In genomic region chr5:163434410-163434866, GRCh38 we compare ENCODE assay signal across 1 cellular context.
TF ChIP-seq lines count a peak whose summit lies in the region.

No MANE protein-coding gene starts in this region.

TF ChIP-seq in K562, 482 proteins besides CTCF, POLR2A, EP300 and RAD21 (continued from another document and continues in another):
- TF ChIP-seq PRDM10 (IDR thresholded peaks at IDR 0.05; ENCODE audit: partially characterized antibody) (no peak), HDAC1 (IDR thresholded peaks at IDR 0.05) (0 out of 4 replicates have a peak, but pooled peaks of 1 of the 2 experiments have one; percentile 50), ATF4 (CRISPR knock-in tag; IDR thresholded peaks at IDR 0.05) (0 out of 2 replicates have a peak, but pooled peaks have one; percentile 14), CXXC5 (CRISPR knock-in tag; IDR thresholded peaks at IDR 0.05) (peak; percentile 59; the same call in 1 of the 2 replicates), MTA2 (IDR thresholded peaks at IDR 0.05; ENCODE audit: low read depth) (peak; percentile 16; the same call in 1 of the 2 replicates), ZNF699 (CRISPR knock-in tag; IDR thresholded peaks at IDR 0.05; ENCODE audit: insufficient replicate concordance) (no peak), ZNF639 (CRISPR knock-in tag; conservative IDR thresholded peaks at IDR 0.05 in 1 of 2, IDR thresholded peaks at IDR 0.05 in 1 of 2) (peak in 1 of 2 experiments; percentile 40; a peak in 1 of 4 replicates), TEAD4 (IDR thresholded peaks at IDR 0.05; ENCODE audit: low read length) (peak; percentile 43), TEAD4 (CRISPR knock-in tag; IDR thresholded peaks at IDR 0.05; ENCODE audit: borderline replicate concordance) (no peak), ZBTB8A (IDR thresholded peaks at IDR 0.05; ENCODE audit: partially characterized antibody) (no peak), MAZ (CRISPR knock-in tag; conservative IDR thresholded peaks at IDR 0.05 in 1 of 2, IDR thresholded peaks at IDR 0.05 in 1 of 2) (peak in 1 of 2 experiments; percentile 45; a peak in 1 of 4 replicates), ATF7 (IDR thresholded peaks at IDR 0.05) (peak; percentile 48; the same call in 1 of the 2 replicates), GATAD2B (IDR thresholded peaks at IDR 0.05; ENCODE audit: borderline replicate concordance) (peak; percentile 17; the same call in 1 of the 2 replicates), WHSC1 (IDR thresholded peaks at IDR 0.05; ENCODE audit: low read length) (no peak), TAL1 (IDR thresholded peaks at IDR 0.05) (peak; percentile 46; the same call in 1 of the 2 replicates), CTBP1 (IDR thresholded peaks at IDR 0.05; ENCODE audit: borderline replicate concordance) (peak; percentile 50), MCM7 (IDR thresholded peaks at IDR 0.05) (peak in 1 of 2 experiments; percentile 58; a peak in 1 of 4 replicates), ELK3 (CRISPR knock-in tag; IDR thresholded peaks at IDR 0.05) (no peak), MEIS2 (IDR thresholded peaks at IDR 0.05; ENCODE audit: partially characterized antibody) (peak; percentile 32), FOXK2 (conservative IDR thresholded peaks at IDR 0.05 in 1 of 2, IDR thresholded peaks at IDR 0.05 in 1 of 2; ENCODE audit: low read depth in 2 of 2) (0 out of 4 replicates have a peak, but pooled peaks of 1 of the 2 experiments have one; percentile 49), ZFP30 (CRISPR knock-in tag; IDR thresholded peaks at IDR 0.05; ENCODE audit: borderline replicate concordance) (no peak), NR2C2 (CRISPR knock-in tag; IDR thresholded peaks at IDR 0.05) (no peak), NR2C2 (tag; IDR thresholded peaks at IDR 0.05) (peak; percentile 41; the same call in 1 of the 2 replicates), ZNF592 (IDR thresholded peaks at IDR 0.05) (peak; percentile 62), ZNF436 (CRISPR knock-in tag; IDR thresholded peaks at IDR 0.05) (0 out of 2 replicates have a peak, but pooled peaks have one; percentile 13), ZNF507 (tag; conservative IDR thresholded peaks at IDR 0.05) (no peak), EP400 (IDR thresholded peaks at IDR 0.05) (peak; percentile 43; the same call in 1 of the 2 replicates), MCM2 (IDR thresholded peaks at IDR 0.05; ENCODE audit: low read depth) (no peak), EHMT2 (IDR thresholded peaks at IDR 0.05) (peak; percentile 65; the same call in 1 of the 2 replicates), NFIC (IDR thresholded peaks at IDR 0.05) (peak; percentile 65), SMAD4 (CRISPR knock-in tag; conservative IDR thresholded peaks at IDR 0.05) (peak; percentile 42), DDX20 (tag; IDR thresholded peaks at IDR 0.05; ENCODE audit: low read depth) (no peak), ZNF449 (CRISPR knock-in tag; IDR thresholded peaks at IDR 0.05) (0 out of 2 replicates have a peak, but pooled peaks have one; percentile 25), ATF1 (CRISPR knock-in tag; IDR thresholded peaks at IDR 0.05) (no peak), ATF1 (tag; IDR thresholded peaks at IDR 0.05) (peak; percentile 32; the same call in 1 of the 2 replicates), SMARCA4 (IDR thresholded peaks at IDR 0.05) (peak; percentile 74), NRF1 (conservative IDR thresholded peaks at IDR 0.05 in 1 of 2, IDR thresholded peaks at IDR 0.05 in 1 of 2) (0 out of 4 replicates have a peak, but pooled peaks of 1 of the 2 experiments have one; percentile 9), TARDBP (IDR thresholded peaks at IDR 0.05) (no peak), LEF1 (IDR thresholded peaks at IDR 0.05) (peak; percentile 56), GABPA (tag; conservative IDR thresholded peaks at IDR 0.05; ENCODE audit: low read depth) (0 out of 2 replicates have a peak, but pooled peaks have one; percentile 21), RCOR1 (IDR thresholded peaks at IDR 0.05; ENCODE audit: borderline replicate concordance in 1 of 2, low read depth in 2 of 2, low read length in 2 of 2) (peak in 1 of 2 experiments; percentile 33; a peak in 1 of 4 replicates), FOSL1 (tag; conservative IDR thresholded peaks at IDR 0.05) (no peak), FOXP1 (CRISPR knock-in tag; IDR thresholded peaks at IDR 0.05) (no peak), GATAD2A (IDR thresholded peaks at IDR 0.05) (0 out of 2 replicates have a peak, but pooled peaks have one; percentile 34), ZNF232 (CRISPR knock-in tag; IDR thresholded peaks at IDR 0.05) (no peak), ELF4 (CRISPR knock-in tag; IDR thresholded peaks at IDR 0.05) (0 out of 2 replicates have a peak, but pooled peaks have one; percentile 32), L3MBTL2 (IDR thresholded peaks at IDR 0.05) (peak; percentile 42; the same call in 1 of the 2 replicates), PML (IDR thresholded peaks at IDR 0.05; ENCODE audit: low read length) (peak; percentile 27; the same call in 1 of the 2 replicates), NCOR1 (IDR thresholded peaks at IDR 0.05) (0 out of 2 replicates have a peak, but pooled peaks have one; percentile 20), NFYB (IDR thresholded peaks at IDR 0.05; ENCODE audit: extremely low read depth, insufficient read length) (no peak), CREB3L1 (IDR thresholded peaks at IDR 0.05; ENCODE audit: borderline replicate concordance, low read depth) (no peak), ZNF444 (CRISPR knock-in tag; IDR thresholded peaks at IDR 0.05) (no peak), RNF2 (IDR thresholded peaks at IDR 0.05) (0 out of 2 replicates have a peak, but pooled peaks have one; percentile 29), CCNT2 (IDR thresholded peaks at IDR 0.05; ENCODE audit: borderline replicate concordance, extremely low read depth, insufficient read length, low read depth, low read length) (peak; percentile 41)
